Comparison of ENCODE assay signal across 1 cellular context in genomic region chr16:16417037-16417436, GRCh38. TPM values are rescaled to one million over a fixed set of nuclear protein-coding genes. Genes with fewer than 3 reads are reported as not detected.
"Had no signal": no experiment of that assay in that cellular context is flagged by ENCODE, and none has a peak within 500 bp of the region (broad histone marks: within the 10 kb centered on the region; RNA-seq: fewer than 3 reads in every experiment).

No MANE protein-coding gene starts in this region.

RNA-seq across cellular contexts. Expression of gene NPIPA7, which starts 38.1 kb away (rescaled TPM):
- total RNA-seq: ascending aorta had no signal
